29 cellular contexts compared by ENCODE assay signal in the genomic region with DNA sequence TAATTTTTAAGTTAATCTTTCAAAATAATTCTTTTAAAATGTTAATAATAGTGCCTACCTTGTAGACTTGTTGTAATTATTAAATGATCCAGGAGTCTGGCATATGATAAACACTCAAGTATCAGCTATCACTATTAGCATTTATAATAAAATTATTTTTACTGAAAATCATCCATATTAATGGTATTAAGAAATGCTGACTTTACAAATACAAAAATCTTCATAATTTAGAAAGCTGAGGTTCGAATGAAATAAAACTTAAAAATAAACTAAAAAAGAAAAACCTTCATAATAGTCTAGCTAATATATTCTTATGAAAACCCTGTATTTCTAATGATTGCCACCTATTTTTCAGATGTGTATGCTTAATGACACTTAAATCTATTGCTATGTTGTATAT. TPM values are rescaled to one million over a fixed set of nuclear protein-coding genes. Genes with fewer than 3 reads are reported as not detected.
"Had no signal": no experiment of that assay in that cellular context is flagged by ENCODE, and none has a peak within 500 bp of the region (broad histone marks: within the 10 kb centered on the region; RNA-seq: fewer than 3 reads in every experiment).

No MANE protein-coding gene starts in this region.

- H3K4me2 ChIP-seq: smooth muscle cell had no signal

- H3K27ac Mint-ChIP-seq: naive thymus-derived CD8-positive, alpha-beta T cell; natural killer cell treated with Interleukin-12 subunit alpha and Interleukin-12 subunit beta and Interleukin-15 and Interleukin-18, amount 100 ng/mL, for 72 hours; nephron progenitor cell; stimulated activated memory B cell treated with anti-CD40 and anti-IgM and Interleukin-4, amounts not matched to agents 10 μg/mL and 1 μg/mL and 100 μg/mL, for 72 hours; stimulated activated naive CD8-positive, alpha-beta T cell treated with anti-CD3 and anti-CD28 coated beads, Interleukin-15, amount 100 ng/mL, for 72 hours; type B pancreatic cell had no signal

- H3K27me3 ChIP-seq: testis, tibial artery, uterus had no signal

- H3K4me3 ChIP-seq: pancreas, prostate gland, skin epidermis, smooth muscle cell, spleen, suprapubic skin, testis, tibial artery, transverse colon, upper lobe of right lung, uterus had no signal

- DNase-seq: naive thymus-derived CD8-positive, alpha-beta T cell; nephron progenitor cell; pancreas; right cardiac atrium; spleen; stimulated activated CD4-positive, alpha-beta T cell treated with anti-CD3 and anti-CD28 coated beads, Interleukin-12 subunit alpha, Interleukin-12 subunit beta, amount 100 ng/mL, for 4 hours; stimulated activated CD4-positive, alpha-beta T cell treated with anti-CD3 and anti-CD28 coated beads, Interleukin-1b, Interleukin-23, amount 100 ng/mL, for 48 hours; stimulated activated CD4-positive, alpha-beta T cell treated with anti-CD3 and anti-CD28 coated beads, Interleukin-4, amount 100 ng/mL, for 1 hour; stimulated activated CD4-positive, alpha-beta T cell treated with anti-CD3 and anti-CD28 coated beads, Interleukin-4, amount 100 ng/mL, for 4 hours; stimulated activated CD8-positive, alpha-beta memory T cell treated with anti-CD3 and anti-CD28 coated beads, Interleukin-4, amount 100 ng/mL, for 48 hours; stimulated activated naive CD4-positive, alpha-beta T cell; stimulated activated naive CD8-positive, alpha-beta T cell treated with anti-CD3 and anti-CD28 coated beads, Interleukin-15, amount 100 ng/mL, for 72 hours; stimulated activated naive CD8-positive, alpha-beta T cell treated with anti-CD3 and anti-CD28 coated beads, Interleukin-15, Interleukin-2, amounts not matched to agents 100 U/mL and 50 U/mL, for 24 hours; substantia nigra; testis; tibial artery; transverse colon; upper lobe of right lung; uterus had no signal

- H3K36me3 Mint-ChIP-seq: natural killer cell treated with Interleukin-12 subunit alpha and Interleukin-12 subunit beta and Interleukin-15 and Interleukin-18, amount 100 ng/mL, for 72 hours; stimulated activated memory B cell treated with anti-CD40 and anti-IgM and Interleukin-4, amounts not matched to agents 10 μg/mL and 1 μg/mL and 100 μg/mL, for 72 hours; type B pancreatic cell had no signal

- ATAC-seq: naive thymus-derived CD8-positive, alpha-beta T cell; natural killer cell treated with Interleukin-12 subunit alpha and Interleukin-12 subunit beta and Interleukin-15 and Interleukin-18, amount 100 ng/mL, for 72 hours; pancreas; right cardiac atrium; sciatic nerve; stimulated activated memory B cell treated with anti-CD40 and anti-IgM and Interleukin-4, amounts not matched to agents 10 μg/mL and 1 μg/mL and 100 μg/mL, for 72 hours; stimulated activated naive CD8-positive, alpha-beta T cell treated with anti-CD3 and anti-CD28 coated beads, Interleukin-15, amount 100 ng/mL, for 72 hours; stimulated activated naive CD8-positive, alpha-beta T cell treated with anti-CD3 and anti-CD28 coated beads, Interleukin-15, Interleukin-2, amounts not matched to agents 100 U/mL and 50 U/mL, for 24 hours; upper lobe of right lung had no signal

- FAIRE-seq: pancreas had no signal

- H3K9me3 ChIP-seq: neutrophil, pancreas, prostate gland, spleen, suprapubic skin, testis, tibial artery, transverse colon, upper lobe of right lung, uterus had no signal

- H3K4me1 ChIP-seq: prostate gland, testis, uterus had no signal

- H3K36me3 ChIP-seq: neutrophil, pancreas, prostate gland, spleen, suprapubic skin, tibial artery, transverse colon, upper lobe of right lung, uterus had no signal

- H3K9me3 Mint-ChIP-seq: naive thymus-derived CD8-positive, alpha-beta T cell; natural killer cell treated with Interleukin-12 subunit alpha and Interleukin-12 subunit beta and Interleukin-15 and Interleukin-18, amount 100 ng/mL, for 72 hours; nephron progenitor cell; neural crest cell; stimulated activated memory B cell treated with anti-CD40 and anti-IgM and Interleukin-4, amounts not matched to agents 10 μg/mL and 1 μg/mL and 100 μg/mL, for 72 hours; stimulated activated naive CD8-positive, alpha-beta T cell treated with anti-CD3 and anti-CD28 coated beads, Interleukin-15, amount 100 ng/mL, for 72 hours; type B pancreatic cell had no signal

- H3K4me3 Mint-ChIP-seq: naive thymus-derived CD8-positive, alpha-beta T cell; natural killer cell treated with Interleukin-12 subunit alpha and Interleukin-12 subunit beta and Interleukin-15 and Interleukin-18, amount 100 ng/mL, for 72 hours; nephron progenitor cell; neural crest cell; stimulated activated memory B cell treated with anti-CD40 and anti-IgM and Interleukin-4, amounts not matched to agents 10 μg/mL and 1 μg/mL and 100 μg/mL, for 72 hours; stimulated activated naive CD8-positive, alpha-beta T cell treated with anti-CD3 and anti-CD28 coated beads, Interleukin-15, amount 100 ng/mL, for 72 hours; type B pancreatic cell had no signal

- H3K27ac ChIP-seq: neutrophil, pancreas, prostate gland, skin epidermis, spleen, suprapubic skin, testis, tibial artery, transverse colon, upper lobe of right lung, uterus had no signal

RNA-seq across cellular contexts. Expression of a gene that starts 5.2 kb away (rescaled TPM):
- total RNA-seq: smooth muscle cell had no signal
